14 cellular contexts compared by ENCODE assay signal in genomic region chr2:204888222-204888621, GRCh38.
"Had no signal": no experiment of that assay in that cellular context is flagged by ENCODE, and none has a peak within 500 bp of the region (broad histone marks: within the 10 kb centered on the region; RNA-seq: fewer than 3 reads in every experiment).

No MANE protein-coding gene starts in this region.

- ATAC-seq: activated T-cell treated with anti-CD3 and anti-CD28 coated beads, Interleukin-2, amount 50 U/mL, for 4 hours; body of pancreas; right cardiac atrium; upper lobe of right lung had no signal

- DNase-seq: activated CD4-positive, alpha-beta memory T cell treated with anti-CD3 and anti-CD28 coated beads, Interleukin-2, amount 10 ng/mL, durations not matched to agents 7 days and 5 days; activated CD4-positive, alpha-beta T cell treated with anti-CD3 and anti-CD28 coated beads for 4 hours; activated gamma-delta T cell; activated T-cell treated with anti-CD3 and anti-CD28 coated beads, Interleukin-2, amount 50 U/mL, for 4 hours; amygdala; body of pancreas; caudate nucleus; right cardiac atrium; T-helper 1 cell; testis; upper lobe of right lung had no signal

- H3K27ac Mint-ChIP-seq: activated CD4-positive, alpha-beta memory T cell treated with anti-CD3 and anti-CD28 coated beads, Interleukin-2, amount 10 ng/mL, durations not matched to agents 7 days and 5 days; activated naive CD8-positive, alpha-beta T cell; stimulated activated naive CD8-positive, alpha-beta T cell treated with anti-CD3 and anti-CD28 coated beads, Interleukin-15, Interleukin-2, amounts not matched to agents 100 ng/mL and 50 ng/mL, for 24 hours had no signal

- H3K9me3 ChIP-seq: body of pancreas, prostate gland, testis, upper lobe of right lung had no signal

- H3K27me3 ChIP-seq: body of pancreas, testis, upper lobe of right lung had no signal

- H3K4me1 ChIP-seq: body of pancreas, prostate gland, testis, upper lobe of right lung had no signal

- H3K27ac ChIP-seq: body of pancreas, prostate gland, testis, upper lobe of right lung had no signal

- H3K36me3 ChIP-seq: prostate gland, upper lobe of right lung had no signal

- H3K4me3 ChIP-seq: body of pancreas, prostate gland, testis, upper lobe of right lung had no signal

- H3K36me3 Mint-ChIP-seq: activated naive CD8-positive, alpha-beta T cell had no signal

- H3K4me3 Mint-ChIP-seq: activated CD4-positive, alpha-beta memory T cell treated with anti-CD3 and anti-CD28 coated beads, Interleukin-2, amount 10 ng/mL, durations not matched to agents 7 days and 5 days; activated naive CD8-positive, alpha-beta T cell; activated T-cell treated with anti-CD3 and anti-CD28 coated beads, Interleukin-2, amount 50 U/mL, for 4 hours; stimulated activated naive CD8-positive, alpha-beta T cell treated with anti-CD3 and anti-CD28 coated beads, Interleukin-15, Interleukin-2, amounts not matched to agents 100 ng/mL and 50 ng/mL, for 24 hours had no signal

- H3K27me3 Mint-ChIP-seq: activated CD4-positive, alpha-beta memory T cell treated with anti-CD3 and anti-CD28 coated beads, Interleukin-2, amount 10 ng/mL, durations not matched to agents 7 days and 5 days; activated naive CD8-positive, alpha-beta T cell; stimulated activated naive CD8-positive, alpha-beta T cell treated with anti-CD3 and anti-CD28 coated beads, Interleukin-15, Interleukin-2, amounts not matched to agents 100 ng/mL and 50 ng/mL, for 24 hours had no signal
